In genomic region chr1:108828074-108828961, GRCh38 we compare ENCODE assay signal across 8 cellular contexts. TPM values are rescaled to one million over a fixed set of nuclear protein-coding genes. Genes with fewer than 3 reads are reported as not detected.
DNase-seq lines count a peak whose midpoint lies in the region; ATAC-seq lines count a peak whose summit lies in the region.

No MANE protein-coding gene starts in this region.

- H3K9me3 ChIP-seq in effector memory CD4-positive, alpha-beta T cell (ENCODE audit: control insufficient read depth, low read length): no peaks in the 10 kb centered on the region

- no peak overlapping the region for H3K4me3 ChIP-seq in effector memory CD4-positive, alpha-beta T cell (ENCODE audit: insufficient read depth, low read depth, low read length, poor library complexity, severe bottlenecking)

- no peaks in the 10 kb centered on the region for H3K9me3 Mint-ChIP-seq in activated CD8-positive, alpha-beta T cell treated with anti-CD3 and anti-CD28 coated beads, Interleukin-2, amount 10 ng/mL, durations not matched to agents 7 days and 5 days (ENCODE audit: insufficient read depth)

- no peak overlapping the region for H3K27ac Mint-ChIP-seq in activated CD8-positive, alpha-beta T cell treated with anti-CD3 and anti-CD28 coated beads, Interleukin-2, amount 10 ng/mL, durations not matched to agents 7 days and 5 days

- peaks cover 3% of the 10 kb centered on the region for H3K27me3 Mint-ChIP-seq in activated CD8-positive, alpha-beta T cell treated with anti-CD3 and anti-CD28 coated beads, Interleukin-2, amount 10 ng/mL, durations not matched to agents 7 days and 5 days (ENCODE audit: low read depth)

- H3K4me3 Mint-ChIP-seq in activated CD8-positive, alpha-beta T cell treated with anti-CD3 and anti-CD28 coated beads, Interleukin-2, amount 10 ng/mL, durations not matched to agents 7 days and 5 days: no peak overlapping the region

- DNase-seq in DMS 273 treated with DMSO at 0.1 percent for 48 hours (lab: John Stamatoyannopoulos, UW) (peak; percentile 52), NCI-H69 (lab: John Stamatoyannopoulos, UW) (peak; percentile 80), lung microvascular endothelial cell (ENCODE audit: low read depth in 2 of 2) (peak; percentile 81 to 85)
- peak; percentile 82 for DNase-seq in activated CD8-positive, alpha-beta T cell treated with anti-CD3 and anti-CD28 coated beads, Interleukin-2, amount 10 ng/mL, durations not matched to agents 7 days and 5 days
- peak; percentile 34 to 62 (median 44) for DNase-seq in effector memory CD4-positive, alpha-beta T cell
- peak; percentile 11 to 60 (median 46) for DNase-seq in stimulated activated CD4-positive, alpha-beta T cell treated with anti-CD3 and anti-CD28 coated beads, TNF-alpha, amount 100 ng/mL, for 48 hours (ENCODE audit: low read depth in 3 of 3)

- POLR2A ChIA-PET in activated CD8-positive, alpha-beta T cell treated with anti-CD3 and anti-CD28 coated beads, Interleukin-2, amount 10 ng/mL, durations not matched to agents 7 days and 5 days (lab: Charles Lee): interaction anchor here (1.2 kb wide), 3 partner anchors 69 to 136 kb away, joined by 3 to 6 read pairs (median 3); partner anchors contain the start of gene PRPF38B

- peaks cover 11% of the 10 kb centered on the region for H3K4me1 Mint-ChIP-seq in activated CD8-positive, alpha-beta T cell treated with anti-CD3 and anti-CD28 coated beads, Interleukin-2, amount 10 ng/mL, durations not matched to agents 7 days and 5 days (ENCODE audit: low read depth)

- no peaks in the 10 kb centered on the region for H3K27me3 ChIP-seq in effector memory CD4-positive, alpha-beta T cell (replicated peaks; ENCODE audit: control insufficient read depth, insufficient read depth, low read length, poor library complexity, severe bottlenecking)

- no peak overlapping the region for H3K27ac ChIP-seq in effector memory CD4-positive, alpha-beta T cell (ENCODE audit: insufficient read depth, low read length, poor library complexity, severe bottlenecking)

- ATAC-seq in HG02852 (IDR thresholded peaks at IDR 0.05; ENCODE audit: unreplicated experiment) (peak; percentile 71), GM21737 (IDR thresholded peaks at IDR 0.05; ENCODE audit: unreplicated experiment) (no peak)
- peak; percentile 87 for ATAC-seq in activated CD8-positive, alpha-beta T cell treated with anti-CD3 and anti-CD28 coated beads, Interleukin-2, amount 10 ng/mL, durations not matched to agents 7 days and 5 days

- no peaks in the 10 kb centered on the region for H3K36me3 ChIP-seq in effector memory CD4-positive, alpha-beta T cell (ENCODE audit: control insufficient read depth, insufficient read depth, low read length)

- CTCF ChIA-PET in activated CD8-positive, alpha-beta T cell treated with anti-CD3 and anti-CD28 coated beads, Interleukin-2, amount 10 ng/mL, durations not matched to agents 7 days and 5 days (lab: Charles Lee): interaction anchor here (0.7 to 10.5 kb wide), 32 partner anchors 9 to 287 kb away, joined by 3 to 186 read pairs (median 6); partner anchors contain the start of genes AKNAD1, ELAPOR1 and WDR47

- H3K36me3 Mint-ChIP-seq in activated CD8-positive, alpha-beta T cell treated with anti-CD3 and anti-CD28 coated beads, Interleukin-2, amount 10 ng/mL, durations not matched to agents 7 days and 5 days (ENCODE audit: low read depth): no peaks in the 10 kb centered on the region

- no peaks in the 10 kb centered on the region for H3K4me1 ChIP-seq in effector memory CD4-positive, alpha-beta T cell (ENCODE audit: control insufficient read depth, insufficient read depth, low read length, poor library complexity, severe bottlenecking)

RNA-seq across cellular contexts. Expression of gene AKNAD1, which starts 28.6 kb away (rescaled TPM):
- not detected for total RNA-seq in activated CD8-positive, alpha-beta T cell treated with anti-CD3 and anti-CD28 coated beads, Interleukin-2, amount 10 ng/mL, durations not matched to agents 7 days and 5 days
- 0.20 and 0.22 TPM in 2 replicates for total RNA-seq in lung microvascular endothelial cell

RNA-seq across cellular contexts. Expression of gene GPSM2, which starts 48.5 kb away (rescaled TPM):
- total RNA-seq in activated CD8-positive, alpha-beta T cell treated with anti-CD3 and anti-CD28 coated beads, Interleukin-2, amount 10 ng/mL, durations not matched to agents 7 days and 5 days: 10 to 100 TPM; 40.7 to 44.9 TPM
- 7.9 and 9.2 TPM in 2 replicates for total RNA-seq in lung microvascular endothelial cell
